In the genomic region with DNA sequence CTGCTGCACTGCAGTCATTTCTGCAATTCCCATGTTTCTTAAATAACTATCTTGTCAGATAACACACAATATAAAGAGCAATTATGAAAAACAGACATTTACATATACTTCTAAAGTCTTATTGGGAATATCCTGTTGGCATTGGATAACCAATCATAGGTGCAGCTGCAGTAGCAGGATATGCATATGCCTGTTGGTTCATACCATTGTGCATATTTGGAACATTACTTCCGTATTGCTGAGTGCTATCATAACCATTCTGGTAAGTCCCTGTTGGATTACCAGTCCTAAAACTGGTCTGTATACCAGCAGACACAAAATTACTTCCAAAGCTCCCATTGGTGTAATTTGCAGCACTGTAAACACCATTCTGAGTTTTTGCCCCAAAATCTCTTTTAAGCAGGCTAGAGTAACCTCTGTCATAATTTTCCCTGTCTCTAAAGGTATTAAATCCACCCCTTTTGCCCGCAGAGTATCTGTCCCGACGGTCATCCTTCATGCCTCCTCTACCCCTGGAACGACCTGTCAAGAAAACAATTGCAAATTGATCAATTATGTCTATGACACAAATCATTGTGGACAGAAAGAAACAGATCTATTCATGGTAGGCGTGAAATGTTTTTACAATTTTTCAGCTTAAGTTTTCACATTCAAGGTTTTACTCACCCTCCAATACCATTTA, we compare ENCODE assay signal across 2 cellular contexts.
TF ChIP-seq lines count a peak whose summit lies in the region.

No MANE protein-coding gene starts in this region.

TF ChIP-seq in GM23338, 12 proteins besides CTCF, POLR2A, EP300 and RAD21 (continues in another document):
- TF ChIP-seq, protein P1, sequence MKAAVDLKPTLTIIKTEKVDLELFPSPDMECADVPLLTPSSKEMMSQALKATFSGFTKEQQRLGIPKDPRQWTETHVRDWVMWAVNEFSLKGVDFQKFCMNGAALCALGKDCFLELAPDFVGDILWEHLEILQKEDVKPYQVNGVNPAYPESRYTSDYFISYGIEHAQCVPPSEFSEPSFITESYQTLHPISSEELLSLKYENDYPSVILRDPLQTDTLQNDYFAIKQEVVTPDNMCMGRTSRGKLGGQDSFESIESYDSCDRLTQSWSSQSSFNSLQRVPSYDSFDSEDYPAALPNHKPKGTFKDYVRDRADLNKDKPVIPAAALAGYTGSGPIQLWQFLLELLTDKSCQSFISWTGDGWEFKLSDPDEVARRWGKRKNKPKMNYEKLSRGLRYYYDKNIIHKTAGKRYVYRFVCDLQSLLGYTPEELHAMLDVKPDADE (IDR thresholded peaks at IDR 0.05) = no peak
- no peak for TF ChIP-seq EZH2 (IDR thresholded peaks at IDR 0.05; ENCODE audit: low read depth, unreplicated experiment)
- TF ChIP-seq CREB1 (CRISPR knock-in tag; IDR thresholded peaks at IDR 0.05; ENCODE audit: low read depth) = no peak
- no peak for TF ChIP-seq JUNB (IDR thresholded peaks at IDR 0.05; ENCODE audit: unreplicated experiment)
- no peak for TF ChIP-seq NANOG (IDR thresholded peaks at IDR 0.05; ENCODE audit: borderline replicate concordance)
- TF ChIP-seq STAT1 (IDR thresholded peaks at IDR 0.05; ENCODE audit: unreplicated experiment) = no peak
- TF ChIP-seq ZNF331 (CRISPR knock-in tag; IDR thresholded peaks at IDR 0.05; ENCODE audit: low read depth) = no peak
- TF ChIP-seq EZH2phosphoT487 (IDR thresholded peaks at IDR 0.05; ENCODE audit: unreplicated experiment) = no peak
- TF ChIP-seq, protein P2, sequence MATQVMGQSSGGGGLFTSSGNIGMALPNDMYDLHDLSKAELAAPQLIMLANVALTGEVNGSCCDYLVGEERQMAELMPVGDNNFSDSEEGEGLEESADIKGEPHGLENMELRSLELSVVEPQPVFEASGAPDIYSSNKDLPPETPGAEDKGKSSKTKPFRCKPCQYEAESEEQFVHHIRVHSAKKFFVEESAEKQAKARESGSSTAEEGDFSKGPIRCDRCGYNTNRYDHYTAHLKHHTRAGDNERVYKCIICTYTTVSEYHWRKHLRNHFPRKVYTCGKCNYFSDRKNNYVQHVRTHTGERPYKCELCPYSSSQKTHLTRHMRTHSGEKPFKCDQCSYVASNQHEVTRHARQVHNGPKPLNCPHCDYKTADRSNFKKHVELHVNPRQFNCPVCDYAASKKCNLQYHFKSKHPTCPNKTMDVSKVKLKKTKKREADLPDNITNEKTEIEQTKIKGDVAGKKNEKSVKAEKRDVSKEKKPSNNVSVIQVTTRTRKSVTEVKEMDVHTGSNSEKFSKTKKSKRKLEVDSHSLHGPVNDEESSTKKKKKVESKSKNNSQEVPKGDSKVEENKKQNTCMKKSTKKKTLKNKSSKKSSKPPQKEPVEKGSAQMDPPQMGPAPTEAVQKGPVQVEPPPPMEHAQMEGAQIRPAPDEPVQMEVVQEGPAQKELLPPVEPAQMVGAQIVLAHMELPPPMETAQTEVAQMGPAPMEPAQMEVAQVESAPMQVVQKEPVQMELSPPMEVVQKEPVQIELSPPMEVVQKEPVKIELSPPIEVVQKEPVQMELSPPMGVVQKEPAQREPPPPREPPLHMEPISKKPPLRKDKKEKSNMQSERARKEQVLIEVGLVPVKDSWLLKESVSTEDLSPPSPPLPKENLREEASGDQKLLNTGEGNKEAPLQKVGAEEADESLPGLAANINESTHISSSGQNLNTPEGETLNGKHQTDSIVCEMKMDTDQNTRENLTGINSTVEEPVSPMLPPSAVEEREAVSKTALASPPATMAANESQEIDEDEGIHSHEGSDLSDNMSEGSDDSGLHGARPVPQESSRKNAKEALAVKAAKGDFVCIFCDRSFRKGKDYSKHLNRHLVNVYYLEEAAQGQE (IDR thresholded peaks at IDR 0.05; ENCODE audit: unreplicated experiment) = no peak
- TF ChIP-seq ZNF114 (CRISPR knock-in tag; IDR thresholded peaks at IDR 0.05) = no peak
- TF ChIP-seq POLR2AphosphoS5 (IDR thresholded peaks at IDR 0.05; ENCODE audit: low read depth) = no peak

TF ChIP-seq in HepG2, 621 proteins besides CTCF, POLR2A, EP300 and RAD21:
- TF ChIP-seq, protein P3, sequence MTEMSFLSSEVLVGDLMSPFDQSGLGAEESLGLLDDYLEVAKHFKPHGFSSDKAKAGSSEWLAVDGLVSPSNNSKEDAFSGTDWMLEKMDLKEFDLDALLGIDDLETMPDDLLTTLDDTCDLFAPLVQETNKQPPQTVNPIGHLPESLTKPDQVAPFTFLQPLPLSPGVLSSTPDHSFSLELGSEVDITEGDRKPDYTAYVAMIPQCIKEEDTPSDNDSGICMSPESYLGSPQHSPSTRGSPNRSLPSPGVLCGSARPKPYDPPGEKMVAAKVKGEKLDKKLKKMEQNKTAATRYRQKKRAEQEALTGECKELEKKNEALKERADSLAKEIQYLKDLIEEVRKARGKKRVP (CRISPR knock-in tag; IDR thresholded peaks at IDR 0.05) = 0 out of 4 replicates have a peak, but pooled peaks of 1 of the 2 experiments have one; percentile 8
- peak; percentile 46 for TF ChIP-seq POLR2G (IDR thresholded peaks at IDR 0.05; ENCODE audit: low read depth, low read length)
- no peak for TF ChIP-seq SUZ12 (IDR thresholded peaks at IDR 0.05; ENCODE audit: low read depth, low read length)
- TF ChIP-seq POLR2AphosphoS5 (IDR thresholded peaks at IDR 0.05; ENCODE audit: low read depth, low read length) = peak; percentile 51; the same call in 1 of the 2 replicates
- TF ChIP-seq ASH2L (IDR thresholded peaks at IDR 0.05; ENCODE audit: insufficient read length, low read depth, low read length) = peak; percentile 15
- no peak for TF ChIP-seq ZKSCAN8 (CRISPR knock-in tag; IDR thresholded peaks at IDR 0.05; ENCODE audit: borderline replicate concordance)
- TF ChIP-seq POLR2AphosphoS2 (IDR thresholded peaks at IDR 0.05; ENCODE audit: low read depth, low read length) = peak; percentile 92
- TF ChIP-seq, protein P4, sequence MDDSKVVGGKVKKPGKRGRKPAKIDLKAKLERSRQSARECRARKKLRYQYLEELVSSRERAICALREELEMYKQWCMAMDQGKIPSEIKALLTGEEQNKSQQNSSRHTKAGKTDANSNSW (CRISPR knock-in tag; IDR thresholded peaks at IDR 0.05; ENCODE audit: borderline replicate concordance) = no peak
- peak; percentile 48 for TF ChIP-seq RBM22 (optimal IDR thresholded peaks at IDR 0.05; ENCODE audit: low read length)
- TF ChIP-seq ZFAT (CRISPR knock-in tag; conservative IDR thresholded peaks at IDR 0.05) = no peak
TF ChIP-seq in HepG2: peak in this region for 6.
